ENCODE assay signal across 39 cellular contexts in the genomic region with DNA sequence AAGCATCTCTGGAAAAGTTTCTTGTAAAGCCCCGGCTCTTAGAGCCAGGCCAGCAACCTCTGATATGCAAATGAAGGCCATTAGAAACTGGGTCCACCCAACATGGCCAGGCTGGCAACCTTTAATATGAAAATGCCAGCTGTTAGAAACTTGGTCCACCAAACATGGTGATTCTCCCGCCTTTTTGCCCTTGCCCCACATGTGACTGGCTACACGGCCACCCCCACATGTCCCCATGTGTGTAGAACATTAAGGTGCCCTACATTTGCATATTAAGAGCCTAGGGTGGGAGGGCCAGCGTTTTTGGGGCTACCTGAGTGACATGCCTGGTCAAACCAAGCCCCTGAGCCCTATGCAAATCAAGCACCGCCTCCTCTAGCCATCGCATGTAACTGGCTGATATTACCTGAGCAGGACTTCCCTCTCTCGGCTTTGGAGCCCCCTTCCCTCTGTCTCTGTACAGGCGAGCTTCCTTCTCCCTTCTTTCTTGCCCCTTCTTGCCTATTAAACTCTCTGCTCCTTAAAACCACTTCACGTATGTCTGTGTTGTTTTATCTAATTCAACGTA. TPM values are rescaled to one million over a fixed set of nuclear protein-coding genes. Genes with fewer than 3 reads are reported as not detected.
"Had no signal": no experiment of that assay in that cellular context is flagged by ENCODE, and none has a peak within 500 bp of the region (broad histone marks: within the 10 kb centered on the region; RNA-seq: fewer than 3 reads in every experiment).

No MANE protein-coding gene starts in this region.

- ATAC-seq: activated CD4-positive, alpha-beta T cell treated with anti-CD3 and anti-CD28 coated beads for 36 hours; activated CD4-positive, CD25-positive, alpha-beta regulatory T cell treated with anti-CD3 and anti-CD28 coated beads, Interleukin-2, amount 50 U/mL, for 24 hours; activated CD8-positive, alpha-beta memory T cell treated with anti-CD3 and anti-CD28 coated beads, Interleukin-2, amount 10 ng/mL, durations not matched to agents 7 days and 5 days; activated CD8-positive, alpha-beta T cell treated with anti-CD3 and anti-CD28 coated beads, Interleukin-2, amount 10 ng/mL, durations not matched to agents 7 days and 5 days; activated naive CD8-positive, alpha-beta T cell treated with anti-CD3 and anti-CD28 coated beads, Interleukin-2, amount 50 U/mL, for 24 hours; T-cell had no signal

- H3K36me3 ChIP-seq: ascending aorta, cardiac muscle cell had no signal

- H3K27me3 ChIP-seq: ascending aorta, cardiac muscle cell had no signal

- H3K27ac Mint-ChIP-seq: activated CD4-positive, alpha-beta memory T cell treated with anti-CD3 and anti-CD28 coated beads, Interleukin-2, amount 10 ng/mL, durations not matched to agents 7 days and 5 days; activated CD4-positive, alpha-beta T cell treated with anti-CD3 and anti-CD28 coated beads for 36 hours; activated CD4-positive, alpha-beta T cell treated with anti-CD3 and anti-CD28 coated beads, Interleukin-2, amount 10 ng/mL, durations not matched to agents 7 days and 5 days; activated CD8-positive, alpha-beta memory T cell treated with anti-CD3 and anti-CD28 coated beads, Interleukin-2, amount 10 ng/mL, durations not matched to agents 7 days and 5 days; activated CD8-positive, alpha-beta T cell treated with anti-CD3 and anti-CD28 coated beads, Interleukin-2, amount 10 ng/mL, durations not matched to agents 7 days and 5 days; activated naive CD4-positive, alpha-beta T cell treated with anti-CD3 and anti-CD28 coated beads, Interleukin-2, amount 10 ng/mL, durations not matched to agents 7 days and 5 days; activated naive CD4-positive, alpha-beta T cell treated with anti-CD3 and anti-CD28 coated beads, Interleukin-2, amount 50 U/mL, for 24 hours; activated naive CD8-positive, alpha-beta T cell; activated naive CD8-positive, alpha-beta T cell treated with anti-CD3 and anti-CD28 coated beads, Interleukin-2, amount 10 ng/mL, durations not matched to agents 7 days and 5 days; activated naive CD8-positive, alpha-beta T cell treated with anti-CD3 and anti-CD28 coated beads, Interleukin-2, amount 50 U/mL, for 24 hours; activated T-cell treated with anti-CD3 and anti-CD28 coated beads, Interleukin-2, amount 50 U/mL, for 24 hours; activated T-helper 2 cell treated with anti-CD3 and anti-CD28 coated beads, Interferon-gamma antibody, Interleukin-2, Interleukin-4, amounts not matched to agents 10 μg/mL and 5 μg/mL and 100 μg/mL, durations not matched to agents 14 hours and 24 hours and 36 hours; brain; T-cell; T-helper 2 cell treated with Interferon-gamma antibody and Interleukin-4, amounts not matched to agents 5 μg/mL and 100 μg/mL, for 36 hours had no signal

- H3K9me3 Mint-ChIP-seq: activated CD4-positive, alpha-beta memory T cell treated with anti-CD3 and anti-CD28 coated beads, Interleukin-2, amount 10 ng/mL, durations not matched to agents 7 days and 5 days; activated CD4-positive, alpha-beta T cell treated with anti-CD3 and anti-CD28 coated beads, Interleukin-2, amount 10 ng/mL, durations not matched to agents 7 days and 5 days; activated naive CD4-positive, alpha-beta T cell treated with anti-CD3 and anti-CD28 coated beads, Interleukin-2, amount 10 ng/mL, durations not matched to agents 7 days and 5 days; activated naive CD4-positive, alpha-beta T cell treated with anti-CD3 and anti-CD28 coated beads, Interleukin-2, amount 50 U/mL, for 24 hours; activated naive CD8-positive, alpha-beta T cell treated with anti-CD3 and anti-CD28 coated beads, Interleukin-2, amount 10 ng/mL, durations not matched to agents 7 days and 5 days; activated naive CD8-positive, alpha-beta T cell treated with anti-CD3 and anti-CD28 coated beads, Interleukin-2, amount 50 U/mL, for 24 hours; activated T-cell treated with anti-CD3 and anti-CD28 coated beads, Interleukin-2, amount 50 U/mL, for 24 hours; activated T-helper 2 cell treated with anti-CD3 and anti-CD28 coated beads, Interferon-gamma antibody, Interleukin-2, Interleukin-4, amounts not matched to agents 10 μg/mL and 5 μg/mL and 100 μg/mL, durations not matched to agents 14 hours and 24 hours and 36 hours; brain; central memory CD8-positive, alpha-beta T cell; T-cell; T-helper 2 cell treated with Interferon-gamma antibody and Interleukin-4, amounts not matched to agents 5 μg/mL and 100 μg/mL, for 36 hours had no signal

- H3K4me1 Mint-ChIP-seq: activated CD4-positive, alpha-beta memory T cell treated with anti-CD3 and anti-CD28 coated beads, Interleukin-2, amount 10 ng/mL, durations not matched to agents 7 days and 5 days; activated CD4-positive, alpha-beta T cell treated with anti-CD3 and anti-CD28 coated beads for 36 hours; activated CD4-positive, alpha-beta T cell treated with anti-CD3 and anti-CD28 coated beads, Interleukin-2, amount 10 ng/mL, durations not matched to agents 7 days and 5 days; activated CD8-positive, alpha-beta memory T cell treated with anti-CD3 and anti-CD28 coated beads, Interleukin-2, amount 10 ng/mL, durations not matched to agents 7 days and 5 days; activated naive CD4-positive, alpha-beta T cell treated with anti-CD3 and anti-CD28 coated beads, Interleukin-2, amount 10 ng/mL, durations not matched to agents 7 days and 5 days; activated naive CD4-positive, alpha-beta T cell treated with anti-CD3 and anti-CD28 coated beads, Interleukin-2, amount 50 U/mL, for 24 hours; activated naive CD8-positive, alpha-beta T cell treated with anti-CD3 and anti-CD28 coated beads, Interleukin-2, amount 10 ng/mL, durations not matched to agents 7 days and 5 days; activated naive CD8-positive, alpha-beta T cell treated with anti-CD3 and anti-CD28 coated beads, Interleukin-2, amount 50 U/mL, for 24 hours; brain; T-cell had no signal

- FAIRE-seq: bronchial epithelial cell, TTC549 had no signal

- H3K27me3 Mint-ChIP-seq: activated CD4-positive, alpha-beta T cell treated with anti-CD3 and anti-CD28 coated beads for 36 hours; activated T-cell treated with anti-CD3 and anti-CD28 coated beads, Interleukin-2, amount 50 U/mL, for 24 hours had no signal

- H3K4me3 Mint-ChIP-seq: activated CD4-positive, alpha-beta memory T cell treated with anti-CD3 and anti-CD28 coated beads, Interleukin-2, amount 10 ng/mL, durations not matched to agents 7 days and 5 days; activated CD4-positive, alpha-beta T cell treated with anti-CD3 and anti-CD28 coated beads for 36 hours; activated CD4-positive, alpha-beta T cell treated with anti-CD3 and anti-CD28 coated beads, Interleukin-2, amount 10 ng/mL, durations not matched to agents 7 days and 5 days; activated CD8-positive, alpha-beta memory T cell treated with anti-CD3 and anti-CD28 coated beads, Interleukin-2, amount 10 ng/mL, durations not matched to agents 7 days and 5 days; activated CD8-positive, alpha-beta T cell treated with anti-CD3 and anti-CD28 coated beads, Interleukin-2, amount 10 ng/mL, durations not matched to agents 7 days and 5 days; activated naive CD4-positive, alpha-beta T cell treated with anti-CD3 and anti-CD28 coated beads, Interleukin-2, amount 10 ng/mL, durations not matched to agents 7 days and 5 days; activated naive CD4-positive, alpha-beta T cell treated with anti-CD3 and anti-CD28 coated beads, Interleukin-2, amount 50 U/mL, for 24 hours; activated naive CD8-positive, alpha-beta T cell; activated naive CD8-positive, alpha-beta T cell treated with anti-CD3 and anti-CD28 coated beads, Interleukin-2, amount 10 ng/mL, durations not matched to agents 7 days and 5 days; activated naive CD8-positive, alpha-beta T cell treated with anti-CD3 and anti-CD28 coated beads, Interleukin-2, amount 50 U/mL, for 24 hours; activated T-cell treated with anti-CD3 and anti-CD28 coated beads, Interleukin-2, amount 50 U/mL, for 24 hours; brain; central memory CD8-positive, alpha-beta T cell; T-cell; T-helper 2 cell treated with Interferon-gamma antibody and Interleukin-4, amounts not matched to agents 5 μg/mL and 100 μg/mL, for 36 hours had no signal

- H3K9me3 ChIP-seq: ascending aorta had no signal

- H3K4me3 ChIP-seq: ascending aorta, cardiac muscle cell had no signal

- H3K4me1 ChIP-seq: ascending aorta had no signal

- DNase-seq: activated CD4-positive, alpha-beta memory T cell treated with anti-CD3 and anti-CD28 coated beads, Interleukin-2, amount 10 ng/mL, durations not matched to agents 7 days and 5 days; activated CD4-positive, alpha-beta T cell treated with anti-CD3 and anti-CD28 coated beads for 1 hour; activated CD4-positive, alpha-beta T cell treated with anti-CD3 and anti-CD28 coated beads for 36 hours; activated CD4-positive, alpha-beta T cell treated with anti-CD3 and anti-CD28 coated beads for 48 hours; activated CD4-positive, alpha-beta T cell treated with anti-CD3 and anti-CD28 coated beads, Interleukin-2, amount 10 ng/mL, durations not matched to agents 7 days and 5 days; activated CD4-positive, alpha-beta T cell treated with anti-CD3 and anti-CD28 coated beads, Interleukin-2, amount 50 U/mL, for 48 hours; activated CD4-positive, CD25-positive, alpha-beta regulatory T cell; activated CD8-positive, alpha-beta memory T cell treated with anti-CD3 and anti-CD28 coated beads for 24 hours; activated CD8-positive, alpha-beta memory T cell treated with anti-CD3 and anti-CD28 coated beads, Interleukin-2, amount 10 ng/mL, durations not matched to agents 7 days and 5 days; activated CD8-positive, alpha-beta memory T cell treated with anti-CD3 and anti-CD28 coated beads, Interleukin-2, amount 50 U/mL, for 48 hours; activated CD8-positive, alpha-beta T cell treated with anti-CD3 and anti-CD28 coated beads, Interleukin-2, amount 10 ng/mL, durations not matched to agents 7 days and 5 days; activated effector memory CD4-positive, alpha-beta T cell treated with Interleukin-2 at 50 U/mL for 16 hours; activated gamma-delta T cell; activated naive CD4-positive, alpha-beta T cell treated with anti-CD3 and anti-CD28 coated beads, Interleukin-2, amount 10 ng/mL, durations not matched to agents 7 days and 5 days; activated naive CD4-positive, alpha-beta T cell treated with Interleukin-2 at 50 U/mL for 16 hours; activated naive CD8-positive, alpha-beta T cell treated with anti-CD3 and anti-CD28 coated beads, Interleukin-2, amount 10 ng/mL, durations not matched to agents 7 days and 5 days; activated naive CD8-positive, alpha-beta T cell treated with anti-CD3 and anti-CD28 coated beads, Interleukin-2, amount 50 U/mL, for 24 hours; activated T-cell treated with anti-CD3 and anti-CD28 coated beads, Interleukin-2, amount 50 U/mL, for 24 hours; activated T-cell treated with anti-CD3 and anti-CD28 coated beads, Interleukin-2, amount 50 U/mL, for 48 hours; amygdala; anterior cingulate cortex; caudate nucleus; cerebellar nuclear complex; T-cell; T-helper 2 cell; T-helper 9 cell had no signal

- H3K36me3 Mint-ChIP-seq: activated CD8-positive, alpha-beta memory T cell treated with anti-CD3 and anti-CD28 coated beads, Interleukin-2, amount 10 ng/mL, durations not matched to agents 7 days and 5 days; activated naive CD4-positive, alpha-beta T cell treated with anti-CD3 and anti-CD28 coated beads, Interleukin-2, amount 50 U/mL, for 24 hours; activated naive CD8-positive, alpha-beta T cell; brain had no signal

- H3K27ac ChIP-seq: ascending aorta, cardiac muscle cell, VCaP had no signal

RNA-seq across cellular contexts. Expression of a gene that starts 39.0 kb away (rescaled TPM):
- total RNA-seq: ascending aorta, bronchial epithelial cell, chondrocyte had no signal
